19 cellular contexts compared by ENCODE assay signal in genomic region chr2:239866778-239867177, GRCh38.
DNase-seq lines count a peak whose midpoint lies in the region; ATAC-seq, FAIRE-seq and TF ChIP-seq lines count a peak whose summit lies in the region.
"Had no signal": no experiment of that assay in that cellular context is flagged by ENCODE, and none has a peak within 500 bp of the region (broad histone marks: within the 10 kb centered on the region; RNA-seq: fewer than 3 reads in every experiment).

No MANE protein-coding gene starts in this region.

- H3K18ac ChIP-seq in IMR-90 (ENCODE audit: low read depth, low read length) (no peak overlapping the region), H1 (ENCODE audit: extremely low read depth, low read length) (no peak overlapping the region), trophoblast cell (ENCODE audit: low read length) (no peak overlapping the region)

- H2AK9ac ChIP-seq in IMR-90 (replicated peaks; ENCODE audit: low read depth, low read length, poor library complexity): no peak overlapping the region

- no peak overlapping the region for H3K14ac ChIP-seq in IMR-90 (replicated peaks; ENCODE audit: low read depth, low read length)
- no peak overlapping the region for H3K14ac ChIP-seq in H1 (ENCODE audit: insufficient read length)
- H3K14ac ChIP-seq in trophoblast cell (ENCODE audit: low read length): no peak overlapping the region

- H3K9me3 ChIP-seq in HEK293 (ENCODE audit: control insufficient read depth, insufficient read depth, low read depth, low read length): no peaks in the 10 kb centered on the region
- peaks cover 34% of the 10 kb centered on the region for H3K9me3 ChIP-seq in IMR-90 (ENCODE audit: control insufficient read depth, insufficient read depth, low read length)
- peaks cover 5 to 31% of the 10 kb centered on the region in 2 experiments; a peak in 3 of 4 replicates for H3K9me3 ChIP-seq in H1 (ENCODE audit: insufficient read depth in 2 of 2, low read depth in 1 of 2, low read length in 1 of 2)
- peaks cover 20% of the 10 kb centered on the region for H3K9me3 ChIP-seq in trophoblast cell (ENCODE audit: insufficient read depth, low read depth, low read length)

- no peak for FAIRE-seq in H1 (lab: Jason Lieb, UNC)
- FAIRE-seq: GM12892, GM18507, H54 had no signal

- no peak for TF ChIP-seq EP300 in H1 (IDR thresholded peaks at IDR 0.05; ENCODE audit: borderline replicate concordance in 1 of 2, low read depth in 2 of 2, low read length in 2 of 2)

- in situ Hi-C loops in IMR-90 (cut with MboI; ENCODE audit: low sequenced_read_pairs): no loop called here
- in situ Hi-C loops in GM13977 (cut with MboI; ENCODE audit: low pct_unique_long_range_greater_than_20kb, low sequenced_read_pairs, unreplicated experiment): no loop called here

- no peak for TF ChIP-seq RAD21 in IMR-90 (IDR thresholded peaks at IDR 0.05; ENCODE audit: low read length)
- no peak for TF ChIP-seq RAD21 in H1 (IDR thresholded peaks at IDR 0.05 in 1 of 2, conservative IDR thresholded peaks at IDR 0.05 in 1 of 2; ENCODE audit: low read depth in 2 of 2, low read length in 2 of 2)

- H2BK20ac ChIP-seq in IMR-90 (ENCODE audit: low read depth, low read length) (no peak overlapping the region), H1 (ENCODE audit: low read length) (no peak overlapping the region)

- TF ChIP-seq CTCF in HEK293 (tag by site-specific recombination; IDR thresholded peaks at IDR 0.05) (no peak), IMR-90 (conservative IDR thresholded peaks at IDR 0.05; ENCODE audit: low read depth, low read length) (no peak), H1 (IDR thresholded peaks at IDR 0.05; ENCODE audit: control extremely low read depth in 1 of 3, insufficient read depth in 1 of 3, low read depth in 1 of 3, low read length in 3 of 3) (no peak), GM13977 (IDR thresholded peaks at IDR 0.05; ENCODE audit: extremely low read depth, insufficient read depth, missing control alignments) (no peak)

- H3K36me3 ChIP-seq in HEK293 (ENCODE audit: control insufficient read depth in 2 of 2, insufficient read depth in 1 of 2, low read length in 2 of 2): no peaks in the 10 kb centered on the region
- H3K36me3 ChIP-seq in IMR-90 (ENCODE audit: control insufficient read depth, insufficient read depth, low read length): no peaks in the 10 kb centered on the region
- H3K36me3 ChIP-seq in H1 (ENCODE audit: control insufficient read depth in 2 of 4, insufficient read depth in 4 of 4, low read length in 3 of 4): peaks cover 0 to 8% (median 0%) of the 10 kb centered on the region in 4 experiments; a peak in 1 of 8 replicates
- no peaks in the 10 kb centered on the region for H3K36me3 ChIP-seq in trophoblast cell (ENCODE audit: control insufficient read depth in 1 of 2, insufficient read depth in 2 of 2, low read length in 2 of 2)

- H4K5ac ChIP-seq in IMR-90 (ENCODE audit: low read depth, low read length): no peak overlapping the region
- no peak overlapping the region for H4K5ac ChIP-seq in H1 (ENCODE audit: insufficient read length, low read depth, low read length)

- H3K27me3 ChIP-seq in IMR-90 (ENCODE audit: control insufficient read depth, insufficient read depth, low read length) (no peaks in the 10 kb centered on the region), H1 (replicated peaks in 1 of 4; ENCODE audit: control insufficient read depth in 3 of 4, extremely low read depth in 1 of 4, insufficient read depth in 3 of 4, low read length in 3 of 4) (no peaks in the 10 kb centered on the region), trophoblast cell (ENCODE audit: insufficient read depth, low read length) (no peaks in the 10 kb centered on the region)

- H3K9me1 ChIP-seq in IMR-90 (ENCODE audit: insufficient read depth, low read length): no peaks in the 10 kb centered on the region

- H3K23me2 ChIP-seq in H1 (ENCODE audit: low read depth, low read length): peaks cover 32% of the 10 kb centered on the region; the same call in 1 of the 2 replicates

- H3K79me2 ChIP-seq in H1 (ENCODE audit: control insufficient read depth in 1 of 2, insufficient read depth in 2 of 2, low read length in 2 of 2) (peaks cover 0 to 4% of the 10 kb centered on the region in 2 experiments; a peak in 1 of 4 replicates), trophoblast cell (ENCODE audit: control insufficient read depth, insufficient read depth, low read length, poor library complexity) (no peaks in the 10 kb centered on the region)

- H4K8ac ChIP-seq in IMR-90 (ENCODE audit: low read depth in 2 of 2, low read length in 2 of 2): no peak overlapping the region
- H4K8ac ChIP-seq in H1 (ENCODE audit: extremely low read depth, insufficient read depth, low read length): no peak overlapping the region
- no peak overlapping the region for H4K8ac ChIP-seq in trophoblast cell (ENCODE audit: low read depth, low read length)

- H4K91ac ChIP-seq in IMR-90 (ENCODE audit: insufficient read depth, low read depth, low read length): no peak overlapping the region
- H4K91ac ChIP-seq in H1 (replicated peaks; ENCODE audit: insufficient read length, low read length): peak overlapping the region; percentile 74
- no peak overlapping the region for H4K91ac ChIP-seq in trophoblast cell (ENCODE audit: low read depth, low read length)

- TF ChIP-seq POLR2A in IMR-90 (IDR thresholded peaks at IDR 0.05; ENCODE audit: low read depth, low read length) (no peak), H1 (IDR thresholded peaks at IDR 0.05; ENCODE audit: control extremely low read depth in 1 of 2, low read depth in 2 of 2, low read length in 2 of 2) (no peak), GM18505 (IDR thresholded peaks at IDR 0.05; ENCODE audit: borderline replicate concordance, extremely low read depth, insufficient read depth, insufficient read length) (no peak)

- H2BK5ac ChIP-seq in IMR-90 (ENCODE audit: low read depth, low read length, poor library complexity, severe bottlenecking) (peak overlapping the region; percentile 95), H1 (ENCODE audit: low read depth, low read length) (no peak overlapping the region), trophoblast cell (ENCODE audit: low read depth, low read length, poor library complexity) (no peak overlapping the region)

- intact Hi-C loops in IMR-90 (cut with micrococcal nuclease): no loop called here

- no peak overlapping the region for H3K27ac ChIP-seq in HEK293 (ENCODE audit: extremely low read depth, low read depth, low read length)
- no peak overlapping the region for H3K27ac ChIP-seq in IMR-90 (ENCODE audit: insufficient read depth, low read length)
- H3K27ac ChIP-seq in H1 (ENCODE audit: low read depth, low read length): no peak overlapping the region
- H3K27ac ChIP-seq in trophoblast cell (ENCODE audit: low read depth, low read length): no peak overlapping the region

- H4K20me1 ChIP-seq in IMR-90 (ENCODE audit: insufficient read depth, low read length): no peaks in the 10 kb centered on the region
- H4K20me1 ChIP-seq in H1 (replicated peaks in 1 of 2; ENCODE audit: control insufficient read depth in 1 of 2, insufficient read depth in 2 of 2, low read length in 2 of 2): peaks cover 0 to 30% of the 10 kb centered on the region in 2 experiments

- H2BK15ac ChIP-seq in IMR-90 (ENCODE audit: low read depth, low read length) (no peak overlapping the region), H1 (ENCODE audit: low read length) (no peak overlapping the region)

- ATAC-seq in IMR-90 (ENCODE audit: low read depth) (no peak), GM18505 (IDR thresholded peaks at IDR 0.05; ENCODE audit: unreplicated experiment) (no peak)
- ATAC-seq: GM23338 had no signal

- dilution Hi-C loops in IMR-90 (cut with HindIII; ENCODE audit: low sequenced_read_pairs, unreplicated experiment): no loop called here

- no peaks in the 10 kb centered on the region for H3K79me1 ChIP-seq in IMR-90 (ENCODE audit: low read depth in 1 of 2, low read length in 2 of 2)
- peaks cover 3% of the 10 kb centered on the region; the same call in 1 of the 2 replicates for H3K79me1 ChIP-seq in H1 (ENCODE audit: low read depth, low read length)
- H3K79me1 ChIP-seq in trophoblast cell (ENCODE audit: low read length): no peaks in the 10 kb centered on the region

- H3K4me2 ChIP-seq in IMR-90 (ENCODE audit: low read depth, low read length) (no peak overlapping the region), H1 (ENCODE audit: insufficient read depth in 1 of 2, low read depth in 2 of 2, low read length in 2 of 2) (no peak overlapping the region), trophoblast cell (ENCODE audit: low read length) (no peak overlapping the region)
- H3K4me2 ChIP-seq: GM23338 had no signal

- H2BK12ac ChIP-seq in H1 (ENCODE audit: low read depth, low read length): no peak overlapping the region
- no peak overlapping the region for H2BK12ac ChIP-seq in trophoblast cell (ENCODE audit: low read length)

- H3K4ac ChIP-seq in IMR-90 (ENCODE audit: low read depth, low read length) (no peak overlapping the region), H1 (replicated peaks; ENCODE audit: insufficient read length, low read depth, low read length) (no peak overlapping the region), trophoblast cell (ENCODE audit: low read depth, low read length) (no peak overlapping the region)

- H3K23ac ChIP-seq in IMR-90 (ENCODE audit: low read depth, low read length) (no peak overlapping the region), H1 (ENCODE audit: insufficient read length) (no peak overlapping the region), trophoblast cell (ENCODE audit: low read length) (no peak overlapping the region)

- DNase-seq in IMR-90 (no peak), H1 (ENCODE audit: low read depth in 1 of 2, low spot score in 2 of 2) (no peak), trophoblast cell (no peak), GM13977 (ENCODE audit: low spot score) (no peak), NCI-H774 (lab: John Stamatoyannopoulos, UW) (no peak)
- DNase-seq: C1 segment of cervical spinal cord; Calu3; CD4-positive, alpha-beta memory T cell; COR-L47; DMS53; DMS79 treated with DMSO at 0.1 percent for 48 hours; GF-D8; HCEC 1CT had no signal

- H3K56ac ChIP-seq in IMR-90 (ENCODE audit: extremely low read depth, insufficient read depth, low read length) (no peak overlapping the region), H1 (replicated peaks; ENCODE audit: insufficient read length, low read depth, low read length) (peak overlapping the region; percentile 100)

- H4K12ac ChIP-seq in trophoblast cell (ENCODE audit: low read depth, low read length): no peak overlapping the region

- POLR2A ChIA-PET in HEK293 (lab: Yijun Ruan, JAX) (no interaction called here), IMR-90 (lab: Charles Lee; ENCODE audit: unreplicated experiment) (no interaction called here), H1 (lab: Charles Lee; ENCODE audit: partially characterized antibody) (no interaction called here)

- BruUV-seq in IMR-90 (replicated peaks; lab: Mats Ljungman, UMichigan): no TSS peak

- no peaks in the 10 kb centered on the region for H3K4me1 ChIP-seq in HEK293 (ENCODE audit: control insufficient read depth, insufficient read depth, low read length)
- H3K4me1 ChIP-seq in IMR-90 (ENCODE audit: control insufficient read depth, insufficient read depth, low read length): no peaks in the 10 kb centered on the region
- peaks cover 0 to 3% (median 0%) of the 10 kb centered on the region in 4 experiments; a peak in 2 of 7 replicates for H3K4me1 ChIP-seq in H1 (replicated peaks in 1 of 4; ENCODE audit: control insufficient read depth in 3 of 4, insufficient read depth in 4 of 4, low read length in 3 of 4)
- no peaks in the 10 kb centered on the region for H3K4me1 ChIP-seq in trophoblast cell (ENCODE audit: control insufficient read depth in 1 of 2, insufficient read depth in 2 of 2, low read length in 2 of 2)

- WGBS in IMR-90 (ENCODE audit: extremely low coverage in 2 of 2, insufficient read length in 1 of 2), 2 experiments: 78% methylated on average over 3 of the region's 3 CpGs; no CpG with 5 or more reads in 1 of the 2 experiments
- WGBS in H1 (ENCODE audit: extremely low coverage in 1 of 2, insufficient coverage in 1 of 2, insufficient read length in 1 of 2, insufficient replicate concordance in 2 of 2, low coverage in 1 of 2, low lambda C conversion rate in 2 of 2, missing lambda C conversion rate in 1 of 2), 2 experiments: 91 to 100% methylated on average over 2 to 3 of the region's 3 CpGs
- WGBS in trophoblast cell (ENCODE audit: extremely low coverage, insufficient coverage, insufficient read length): 100% methylated on average over 3 of the region's 3 CpGs

- H3K4me3 ChIP-seq in HEK293 (ENCODE audit: low read depth, low read length) (no peak overlapping the region), IMR-90 (ENCODE audit: insufficient read depth, low read depth, low read length) (no peak overlapping the region), H1 (ENCODE audit: extremely low read depth in 1 of 4, insufficient read depth in 2 of 4, low read depth in 3 of 4, low read length in 4 of 4) (no peak overlapping the region), trophoblast cell (ENCODE audit: low read depth, low read length) (peak overlapping the region; percentile 14)
- H3K4me3 ChIP-seq: GM23338 had no signal

- H3K9ac ChIP-seq in IMR-90 (ENCODE audit: low read depth, low read length): no peak overlapping the region
- no peak overlapping the region for H3K9ac ChIP-seq in H1 (replicated peaks in 1 of 4; ENCODE audit: extremely low read depth in 1 of 4, low read depth in 3 of 4, low read length in 3 of 4)
- H3K9ac ChIP-seq in trophoblast cell (ENCODE audit: low read length): no peak overlapping the region

- H2AFZ ChIP-seq in IMR-90 (replicated peaks; ENCODE audit: low read length, poor library complexity) (no peak overlapping the region), H1 (ENCODE audit: low read length) (no peak overlapping the region), trophoblast cell (ENCODE audit: insufficient read depth, low read length, poor library complexity) (no peak overlapping the region)
- H2AFZ ChIP-seq: GM23338 had no signal

- H2BK120ac ChIP-seq in IMR-90 (ENCODE audit: low read depth, low read length): no peak overlapping the region
- H2BK120ac ChIP-seq in H1 (replicated peaks; ENCODE audit: low read depth, low read length): no peak overlapping the region
- no peak overlapping the region for H2BK120ac ChIP-seq in trophoblast cell (ENCODE audit: insufficient read depth, low read length, poor library complexity)

- CTCF ChIA-PET in HEK293 (lab: Yijun Ruan, JAX): no interaction called here
- CTCF ChIA-PET in IMR-90 (lab: Yijun Ruan, JAX): no interaction called here
- CTCF ChIA-PET in H1 (lab: Charles Lee; ENCODE audit: partially characterized antibody): no interaction called here

- H2AK5ac ChIP-seq in IMR-90 (ENCODE audit: low read depth, low read length) (no peak overlapping the region), H1 (ENCODE audit: low read depth, low read length) (peak overlapping the region; percentile 17; the same call in 1 of the 2 replicates), trophoblast cell (ENCODE audit: low read length) (no peak overlapping the region)
